ENCODE assay signal across 16 cellular contexts in genomic region chr10:130637271-130637670, GRCh38.
DNase-seq lines count a peak whose midpoint lies in the region; TF ChIP-seq lines count a peak whose summit lies in the region.
"Had no signal": no experiment of that assay in that cellular context is flagged by ENCODE, and none has a peak within 500 bp of the region (broad histone marks: within the 10 kb centered on the region; RNA-seq: fewer than 3 reads in every experiment).

No MANE protein-coding gene starts in this region.

- H3K36me3 ChIP-seq in mesendoderm (ENCODE audit: control insufficient read depth, insufficient read depth, low read length): no peaks in the 10 kb centered on the region
- H3K36me3 ChIP-seq: BLaER1 had no signal

- no peak overlapping the region for H4K5ac ChIP-seq in mesendoderm (ENCODE audit: low read length)

- H3K4me2 ChIP-seq in mesendoderm (ENCODE audit: low read length): no peak overlapping the region
- H3K4me2 ChIP-seq: A549, BLaER1 had no signal

- H3K27ac ChIP-seq in mesendoderm (ENCODE audit: low read depth, low read length): peak overlapping the region; percentile 68
- H3K27ac ChIP-seq: 22Rv1, A549, BLaER1 had no signal

- no CpG with 5 or more reads among the region's 3 CpGs for WGBS in mesendoderm (ENCODE audit: extremely low coverage, insufficient coverage, low lambda C conversion rate)

- H3K9ac ChIP-seq in mesendoderm (ENCODE audit: low read length): no peak overlapping the region
- H3K9ac ChIP-seq: BLaER1 had no signal

- H3K27me3 ChIP-seq in mesendoderm (ENCODE audit: insufficient read depth, low read length, poor library complexity): no peaks in the 10 kb centered on the region
- H3K27me3 ChIP-seq: BLaER1 had no signal

- H3K79me2 ChIP-seq in mesendoderm (ENCODE audit: control insufficient read depth, insufficient read depth, low read length): no peaks in the 10 kb centered on the region

- TF ChIP-seq CTCF in choroid plexus epithelial cell (conservative IDR thresholded peaks at IDR 0.05; ENCODE audit: low read depth, low read length): no peak

- H3K4me3 ChIP-seq in choroid plexus epithelial cell (ENCODE audit: low read depth, low read length) (no peak overlapping the region), mesendoderm (ENCODE audit: low read length) (no peak overlapping the region)
- H3K4me3 ChIP-seq: A549, BLaER1 had no signal

- H3K23ac ChIP-seq in mesendoderm (ENCODE audit: low read length): no peak overlapping the region

- H3K4me1 ChIP-seq in mesendoderm (ENCODE audit: control insufficient read depth, low read depth, low read length): peaks cover 6% of the 10 kb centered on the region
- H3K4me1 ChIP-seq: A549 had no signal

- H3K56ac ChIP-seq in mesendoderm (ENCODE audit: low read length): no peak overlapping the region

- H3K4ac ChIP-seq in mesendoderm (ENCODE audit: low read depth, low read length): peak overlapping the region; percentile 16

- no peak overlapping the region for H2AK5ac ChIP-seq in mesendoderm (ENCODE audit: low read length)

- H4K8ac ChIP-seq in mesendoderm (ENCODE audit: low read depth, low read length): no peak overlapping the region

- no peak overlapping the region for H2BK5ac ChIP-seq in mesendoderm (ENCODE audit: low read length)

- DNase-seq in NCI-H2171 treated with DMSO at 0.1 percent for 48 hours (lab: John Stamatoyannopoulos, UW) (peak; percentile 1), NCI-H2171 (lab: John Stamatoyannopoulos, UW) (no peak), choroid plexus epithelial cell (ENCODE audit: low read depth) (peak; percentile 82), mesendoderm (peak; percentile 76), NCI-H226 (no peak), NCI-H2029 (lab: John Stamatoyannopoulos, UW) (no peak), cerebellar nuclear complex (lab: John Stamatoyannopoulos, UW) (no peak)
- DNase-seq: CD4-positive, alpha-beta memory T cell; DMS153; DMS79; GDM1; GOT3; H7 had no signal

- no peak overlapping the region for H2BK15ac ChIP-seq in mesendoderm (replicated peaks; ENCODE audit: low read depth)

- H3K18ac ChIP-seq in mesendoderm (ENCODE audit: low read length): peak overlapping the region; percentile 39

- H3K79me1 ChIP-seq in mesendoderm (ENCODE audit: low read length): no peaks in the 10 kb centered on the region

- H2BK120ac ChIP-seq in mesendoderm (ENCODE audit: low read depth, low read length): no peak overlapping the region

Comparison
In these comparisons a context has a peak if more than half of its experiments do, and no peak if none do; other contexts are left out.
1. DNase-seq: peak in NCI-H2171 treated with DMSO at 0.1 percent for 48 hours (single experiment), choroid plexus epithelial cell (single experiment) and mesendoderm (single experiment); none in NCI-H2171 (single experiment), NCI-H226 (single experiment), NCI-H2029 (single experiment) and cerebellar nuclear complex (0 of 2).